In genomic region chr14:65044596-65044959, GRCh38 we compare ENCODE assay signal across 1 cellular context.
TF ChIP-seq lines count a peak whose summit lies in the region.

No MANE protein-coding gene starts in this region.

TF ChIP-seq in K562, 482 proteins besides CTCF, POLR2A, EP300 and RAD21 (continued from another document and continues in another):
- TF ChIP-seq CREB1 (IDR thresholded peaks at IDR 0.05) = peak; percentile 52; the same call in 1 of the 2 replicates
- TF ChIP-seq CREB1 (CRISPR knock-in tag; IDR thresholded peaks at IDR 0.05) = no peak
- TF ChIP-seq ZBTB7A (IDR thresholded peaks at IDR 0.05; ENCODE audit: borderline replicate concordance, control insufficient read depth, low read depth, low read length) = peak; percentile 41; the same call in 1 of the 2 replicates
- TF ChIP-seq NFXL1 (CRISPR knock-in tag; IDR thresholded peaks at IDR 0.05) = no peak
- TF ChIP-seq ZBTB34 (CRISPR knock-in tag; IDR thresholded peaks at IDR 0.05) = no peak
- TF ChIP-seq ZBTB2 (IDR thresholded peaks at IDR 0.05) = 0 out of 2 replicates have a peak, but pooled peaks have one; percentile 42
- TF ChIP-seq RBM22 (IDR thresholded peaks at IDR 0.05; ENCODE audit: low read depth, low read length, poor library complexity, severe bottlenecking) = no peak
- TF ChIP-seq PTBP1 (IDR thresholded peaks at IDR 0.05; ENCODE audit: low read depth, low read length) = no peak
- no peak for TF ChIP-seq CREB3 (tag; conservative IDR thresholded peaks at IDR 0.05; ENCODE audit: low read depth)
- no peak for TF ChIP-seq MCM7 (IDR thresholded peaks at IDR 0.05)
- no peak for TF ChIP-seq SREBF2 (CRISPR knock-in tag; IDR thresholded peaks at IDR 0.05)
- TF ChIP-seq MCM5 (IDR thresholded peaks at IDR 0.05; ENCODE audit: low read depth) = no peak
- TF ChIP-seq SFPQ (IDR thresholded peaks at IDR 0.05; ENCODE audit: low read depth, low read length) = no peak
- no peak for TF ChIP-seq CHD2 (IDR thresholded peaks at IDR 0.05; ENCODE audit: low read depth, low read length)
- TF ChIP-seq ZNF165 (CRISPR knock-in tag; IDR thresholded peaks at IDR 0.05; ENCODE audit: borderline replicate concordance) = no peak
- peak; percentile 86 for TF ChIP-seq TAL1 (IDR thresholded peaks at IDR 0.05)
- no peak for TF ChIP-seq YBX1 (IDR thresholded peaks at IDR 0.05)
- no peak for TF ChIP-seq SUPT5H (IDR thresholded peaks at IDR 0.05)
- TF ChIP-seq HDAC3 (IDR thresholded peaks at IDR 0.05; ENCODE audit: borderline replicate concordance, partially characterized antibody) = no peak
- no peak for TF ChIP-seq ZSCAN32 (CRISPR knock-in tag; IDR thresholded peaks at IDR 0.05)
- TF ChIP-seq NR3C1 (CRISPR knock-in tag; IDR thresholded peaks at IDR 0.05) = no peak
- no peak for TF ChIP-seq ZNF282 (CRISPR knock-in tag; IDR thresholded peaks at IDR 0.05)
- no peak for TF ChIP-seq FOXK2 (conservative IDR thresholded peaks at IDR 0.05 in 1 of 2, IDR thresholded peaks at IDR 0.05 in 1 of 2; ENCODE audit: low read depth in 2 of 2)
- TF ChIP-seq ZBTB49 (CRISPR knock-in tag; IDR thresholded peaks at IDR 0.05; ENCODE audit: borderline replicate concordance) = no peak
- no peak for TF ChIP-seq ZFP91 (CRISPR knock-in tag; IDR thresholded peaks at IDR 0.05)
- no peak for TF ChIP-seq STAT5B (CRISPR knock-in tag; IDR thresholded peaks at IDR 0.05)
- TF ChIP-seq ATF7 (IDR thresholded peaks at IDR 0.05) = no peak
- TF ChIP-seq ETV1 (tag; conservative IDR thresholded peaks at IDR 0.05; ENCODE audit: low read depth) = no peak; the same call in 1 of the 2 replicates
- no peak for TF ChIP-seq ZNF224 (CRISPR knock-in tag; IDR thresholded peaks at IDR 0.05)
- no peak for TF ChIP-seq GATAD2A (IDR thresholded peaks at IDR 0.05)
- no peak for TF ChIP-seq U2AF1 (optimal IDR thresholded peaks at IDR 0.05; ENCODE audit: low read depth, low read length)
- no peak for TF ChIP-seq HCFC1 (IDR thresholded peaks at IDR 0.05; ENCODE audit: low read depth, low read length)
- no peak for TF ChIP-seq BDP1 (IDR thresholded peaks at IDR 0.05; ENCODE audit: insufficient read depth, insufficient read length)
- TF ChIP-seq ASH1L (IDR thresholded peaks at IDR 0.05; ENCODE audit: borderline replicate concordance, low read depth, partially characterized antibody) = no peak
- no peak for TF ChIP-seq ZBTB8A (IDR thresholded peaks at IDR 0.05; ENCODE audit: partially characterized antibody)
- no peak for TF ChIP-seq NR2C2 (CRISPR knock-in tag; IDR thresholded peaks at IDR 0.05)
- no peak for TF ChIP-seq NR2C2 (tag; IDR thresholded peaks at IDR 0.05)
- no peak for TF ChIP-seq ZNF518B (CRISPR knock-in tag; IDR thresholded peaks at IDR 0.05)
- TF ChIP-seq ZNF212 (CRISPR knock-in tag; IDR thresholded peaks at IDR 0.05) = no peak
- no peak for TF ChIP-seq ZEB2 (IDR thresholded peaks at IDR 0.05)
- no peak for TF ChIP-seq ZNF274 (IDR thresholded peaks at IDR 0.05; ENCODE audit: borderline replicate concordance, low read depth, low read length)
- 0 out of 2 replicates have a peak, but pooled peaks have one; percentile 83 for TF ChIP-seq ZNF592 (IDR thresholded peaks at IDR 0.05)
- no peak for TF ChIP-seq GATAD2B (IDR thresholded peaks at IDR 0.05; ENCODE audit: borderline replicate concordance)
- TF ChIP-seq RHOXF2B (CRISPR knock-in tag; conservative IDR thresholded peaks at IDR 0.05) = no peak
- no peak for TF ChIP-seq TRIM28 (IDR thresholded peaks at IDR 0.05)
- TF ChIP-seq CGGBP1 (CRISPR knock-in tag; IDR thresholded peaks at IDR 0.05) = no peak
- TF ChIP-seq MAZ (CRISPR knock-in tag; conservative IDR thresholded peaks at IDR 0.05 in 1 of 2, IDR thresholded peaks at IDR 0.05 in 1 of 2) = peak; percentile 29 to 78; a peak in 3 of 4 replicates
- no peak for TF ChIP-seq HEY1 (CRISPR knock-in tag; IDR thresholded peaks at IDR 0.05; ENCODE audit: borderline replicate concordance)
- peak; percentile 72 for TF ChIP-seq SOX6 (IDR thresholded peaks at IDR 0.05)
- TF ChIP-seq CBFB (CRISPR knock-in tag; IDR thresholded peaks at IDR 0.05) = no peak
- TF ChIP-seq FOXP1 (CRISPR knock-in tag; IDR thresholded peaks at IDR 0.05) = no peak
- no peak for TF ChIP-seq KDM2B (CRISPR knock-in tag; IDR thresholded peaks at IDR 0.05)
